29 cellular contexts compared by ENCODE assay signal in genomic region chr6:11934638-11935037, GRCh38.
"Had no signal": no experiment of that assay in that cellular context is flagged by ENCODE, and none has a peak within 500 bp of the region (broad histone marks: within the 10 kb centered on the region; RNA-seq: fewer than 3 reads in every experiment).

No MANE protein-coding gene starts in this region.

- H3K27ac ChIP-seq: adrenal gland, ascending aorta, breast epithelium, cardiac muscle cell, colonic mucosa, epithelial cell of prostate, esophagus squamous epithelium, gastroesophageal sphincter, WERI-Rb-1 had no signal

- H3K4me3 ChIP-seq: adrenal gland, ascending aorta, breast epithelium, cardiac muscle cell, colonic mucosa, esophagus squamous epithelium, gastroesophageal sphincter had no signal

- H3K27me3 ChIP-seq: adrenal gland, ascending aorta, breast epithelium, cardiac muscle cell, colonic mucosa, esophagus squamous epithelium, gastroesophageal sphincter had no signal

- H3K9me3 ChIP-seq: adrenal gland, ascending aorta, breast epithelium, colonic mucosa, esophagus squamous epithelium, gastroesophageal sphincter had no signal

- H3K4me1 ChIP-seq: ascending aorta, breast epithelium, colonic mucosa, gastroesophageal sphincter had no signal

- ATAC-seq: activated CD4-positive, CD25-positive, alpha-beta regulatory T cell treated with anti-CD3 and anti-CD28 coated beads, Interleukin-2, amount 50 U/mL, for 24 hours; activated CD8-positive, alpha-beta memory T cell treated with anti-CD3 and anti-CD28 coated beads, Interleukin-2, amount 10 ng/mL, durations not matched to agents 7 days and 5 days; activated CD8-positive, alpha-beta T cell treated with anti-CD3 and anti-CD28 coated beads, Interleukin-2, amount 10 ng/mL, durations not matched to agents 7 days and 5 days; activated naive CD8-positive, alpha-beta T cell treated with anti-CD3 and anti-CD28 coated beads, Interleukin-2, amount 50 U/mL, for 24 hours; gastroesophageal sphincter; T-helper 17 cell had no signal

- DNase-seq: activated B cell treated with CpG ODN at 0.5 μM for 24 hours; activated CD4-positive, alpha-beta memory T cell treated with anti-CD3 and anti-CD28 coated beads for 36 hours; activated CD4-positive, alpha-beta T cell treated with anti-CD3 and anti-CD28 coated beads, Interleukin-2, amount 10 ng/mL, durations not matched to agents 24 days and 14 days; activated CD8-positive, alpha-beta memory T cell treated with anti-CD3 and anti-CD28 coated beads, Interleukin-2, amount 10 ng/mL, durations not matched to agents 7 days and 5 days; activated CD8-positive, alpha-beta memory T cell treated with anti-CD3 and anti-CD28 coated beads, Interleukin-2, amount 50 U/mL, for 4 hours; activated CD8-positive, alpha-beta T cell treated with anti-CD3 and anti-CD28 coated beads, Interleukin-2, amount 10 ng/mL, durations not matched to agents 7 days and 5 days; activated effector memory CD4-positive, alpha-beta T cell treated with anti-CD3 and anti-CD28 coated beads, Interleukin-2, amount 50 U/mL, for 16 hours; activated naive CD4-positive, alpha-beta T cell treated with anti-CD3 and anti-CD28 coated beads for 36 hours; activated naive CD8-positive, alpha-beta T cell treated with anti-CD3 and anti-CD28 coated beads for 36 hours; activated naive CD8-positive, alpha-beta T cell treated with anti-CD3 and anti-CD28 coated beads, Interleukin-2, amount 50 U/mL, for 24 hours; activated T-cell treated with anti-CD3 and anti-CD28 coated beads, Interleukin-2, amount 50 U/mL, for 1 hour; activated T-cell treated with anti-CD3 and anti-CD28 coated beads, Interleukin-2, amount 50 U/mL, for 48 hours; adrenal gland; central memory CD4-positive, alpha-beta T cell; cerebellar nuclear complex; colonic mucosa; effector CD8-positive, alpha-beta T cell; esophagus squamous epithelium; foreskin melanocyte; T-helper 1 cell; T-helper 17 cell; T1000; WERI-Rb-1 had no signal

- H3K36me3 ChIP-seq: adrenal gland, ascending aorta, breast epithelium, cardiac muscle cell, colonic mucosa, esophagus squamous epithelium, gastroesophageal sphincter, WERI-Rb-1 had no signal
